In genomic region chr12:127125607-127126259, GRCh38 we compare ENCODE assay signal across 8 cellular contexts.
DNase-seq lines count a peak whose midpoint lies in the region; ATAC-seq, FAIRE-seq and TF ChIP-seq lines count a peak whose summit lies in the region.

No MANE protein-coding gene starts in this region.

- peak; percentile 90 for DNase-seq in EL
- peak; percentile 80 to 89 (median 84) for DNase-seq in K562 (ENCODE audit: extremely low read depth in 1 of 4, low spot score in 3 of 4)
- peak; percentile 35 to 49 for DNase-seq in stimulated activated CD4-positive, alpha-beta T cell treated with anti-CD3 and anti-CD28 coated beads, Interleukin-2, amount 100 ng/mL, for 24 hours
- DNase-seq in NCI-H524 treated with DMSO at 0.1 percent for 48 hours (lab: John Stamatoyannopoulos, UW), result no peak
- DNase-seq in NCI-H2171 (lab: John Stamatoyannopoulos, UW), result no peak
- no peak for DNase-seq in ureter (ENCODE audit: low spot score)

- H3K9me3 ChIP-seq in K562 (replicated peaks; ENCODE audit: control insufficient read depth, insufficient read depth, low read depth, low read length), result no peaks in the 10 kb centered on the region

- H3K4me1 ChIP-seq in K562 (replicated peaks in 1 of 2; ENCODE audit: control insufficient read depth in 2 of 2, insufficient read depth in 2 of 2, low read length in 2 of 2), result peaks cover 7 to 14% of the 10 kb centered on the region in 2 experiments; a peak in 3 of 5 replicates

- intact Hi-C loops in K562 (cut with micrococcal nuclease), result no loop called here

- no peaks in the 10 kb centered on the region for H3K9me1 ChIP-seq in K562 (ENCODE audit: control insufficient read depth, insufficient read depth, low read length)

- 0 out of 2 replicates have a peak overlapping the region, but pooled peaks have one; percentile 13 for H2AFZ ChIP-seq in K562 (ENCODE audit: low read depth, low read length)

- 5% methylated on average over 3 of the region's 3 CpGs for WGBS in K562 (ENCODE audit: insufficient coverage, low coverage, missing lambda C conversion rate)

- peak; percentile 100 for FAIRE-seq in K562 (lab: Jason Lieb, UNC)

- no peak overlapping the region for H3K4me3 ChIP-seq in K562

- peaks cover 2% of the 10 kb centered on the region; the same call in 2 of the 3 replicates for H3K79me2 ChIP-seq in K562 (ENCODE audit: control insufficient read depth, insufficient read depth, low read length)

- peak overlapping the region in 1 of 2 experiments; percentile 15; a peak in 1 of 4 replicates for H3K9ac ChIP-seq in K562 (ENCODE audit: insufficient read depth in 1 of 2, low read depth in 2 of 2, low read length in 2 of 2)

- CTCF ChIA-PET in K562 (lab: Yijun Ruan, JAX; ENCODE audit: low intra/inter-chr PET ratio), result no interaction called here

- H3K27me3 ChIP-seq in K562 (ENCODE audit: control insufficient read depth in 2 of 2, insufficient read depth in 2 of 2, low read length in 2 of 2), result no peaks in the 10 kb centered on the region

- 0 out of 2 replicates have a peak, but pooled peaks cover 3% of the 10 kb centered on the region for H4K20me1 ChIP-seq in K562 (replicated peaks; ENCODE audit: control insufficient read depth, insufficient read depth, low read length)

- no peak for TF ChIP-seq RAD21 in K562 (CRISPR knock-in tag; conservative IDR thresholded peaks at IDR 0.05 in 1 of 2, IDR thresholded peaks at IDR 0.05 in 1 of 2)

- H3K36me3 ChIP-seq in K562 (ENCODE audit: control insufficient read depth, insufficient read depth, low read length), result peaks cover 36% of the 10 kb centered on the region; the same call in 2 of the 3 replicates

- in situ Hi-C loops in K562 (cut with MboI), result no loop called here

- POLR2A ChIA-PET in K562 (lab: Yijun Ruan, JAX), result interaction anchor here (0.6 to 1.0 kb wide), 3 partner anchors 12 to 65 kb away, joined by 3 read pairs; no protein-coding TSS in a partner anchor

- peak overlapping the region; percentile 50 for H3K4me2 ChIP-seq in K562 (ENCODE audit: insufficient read depth, low read length)

- peak; percentile 74 for TF ChIP-seq EP300 in K562 (IDR thresholded peaks at IDR 0.05; ENCODE audit: low read length)

- TF ChIP-seq POLR2A in K562 (conservative IDR thresholded peaks at IDR 0.05), result no peak

- peak overlapping the region; percentile 69 for H3K27ac ChIP-seq in K562 (ENCODE audit: extremely low read depth, low read depth, low read length)

- TF ChIP-seq CTCF in K562 (IDR thresholded peaks at IDR 0.05 in 2 of 3, conservative IDR thresholded peaks at IDR 0.05 in 1 of 3; ENCODE audit: insufficient read depth in 2 of 3, low read depth in 1 of 3, low read length in 3 of 3), result no peak

- ATAC-seq in GM21367 (IDR thresholded peaks at IDR 0.05; ENCODE audit: unreplicated experiment) (peak; percentile 72), HG03520 (IDR thresholded peaks at IDR 0.05; ENCODE audit: unreplicated experiment) (peak; percentile 87), K562 (peak; percentile 97)

- BruUV-seq in K562 (replicated peaks; lab: Mats Ljungman, UMichigan), result no TSS peak

TF ChIP-seq in K562, 482 proteins besides CTCF, POLR2A, EP300 and RAD21 (continues in another document):
- TF ChIP-seq BCL6 (CRISPR knock-in tag; IDR thresholded peaks at IDR 0.05) (no peak), TRIM24 (IDR thresholded peaks at IDR 0.05) (peak; percentile 38 to 65; a peak in 3 of 4 replicates), ZNF518B (CRISPR knock-in tag; IDR thresholded peaks at IDR 0.05) (no peak), CREB3 (tag; conservative IDR thresholded peaks at IDR 0.05; ENCODE audit: low read depth) (no peak), HNRNPH1 (optimal IDR thresholded peaks at IDR 0.05; ENCODE audit: low read depth, low read length) (no peak), ETV1 (tag; conservative IDR thresholded peaks at IDR 0.05; ENCODE audit: low read depth) (0 out of 2 replicates have a peak, but pooled peaks have one; percentile 48), NCOA1 (IDR thresholded peaks at IDR 0.05; ENCODE audit: low read depth) (peak; percentile 39; the same call in 1 of the 2 replicates), HDAC6 (IDR thresholded peaks at IDR 0.05; ENCODE audit: low read depth, low read length) (no peak), BRF1 (IDR thresholded peaks at IDR 0.05; ENCODE audit: borderline replicate concordance, extremely low read depth, insufficient read length) (no peak), TAF1 (IDR thresholded peaks at IDR 0.05; ENCODE audit: control insufficient read depth, extremely low read depth, insufficient read depth, low read length, severe bottlenecking) (no peak), RCOR1 (IDR thresholded peaks at IDR 0.05; ENCODE audit: borderline replicate concordance in 1 of 2, low read depth in 2 of 2, low read length in 2 of 2) (peak in 1 of 2 experiments; percentile 83; a peak in 1 of 4 replicates), ZBTB43 (CRISPR knock-in tag; IDR thresholded peaks at IDR 0.05) (no peak), KDM1A (IDR thresholded peaks at IDR 0.05) (peak in 1 of 2 experiments; percentile 83; a peak in 3 of 4 replicates), ZNF12 (CRISPR knock-in tag; IDR thresholded peaks at IDR 0.05) (no peak), ELF1 (tag; IDR thresholded peaks at IDR 0.05) (no peak), ATF4 (CRISPR knock-in tag; IDR thresholded peaks at IDR 0.05) (no peak), NR4A1 (CRISPR knock-in tag; IDR thresholded peaks at IDR 0.05) (no peak), NR4A1 (tag; IDR thresholded peaks at IDR 0.05) (no peak), BRD4 (IDR thresholded peaks at IDR 0.05) (no peak), ZBTB8A (IDR thresholded peaks at IDR 0.05; ENCODE audit: partially characterized antibody) (no peak), KDM2B (CRISPR knock-in tag; IDR thresholded peaks at IDR 0.05) (no peak), RB1 (IDR thresholded peaks at IDR 0.05; ENCODE audit: low read depth) (no peak), HNRNPLL (IDR thresholded peaks at IDR 0.05; ENCODE audit: low read depth, low read length, poor library complexity, severe bottlenecking) (no peak), NFRKB (IDR thresholded peaks at IDR 0.05; ENCODE audit: low read depth) (no peak), HNRNPL (IDR thresholded peaks at IDR 0.05; ENCODE audit: low read depth, low read length) (no peak), SAP30 (IDR thresholded peaks at IDR 0.05; ENCODE audit: borderline replicate concordance, insufficient read depth, low read depth, low read length, poor library complexity, severe bottlenecking) (no peak), LCOR (CRISPR knock-in tag; IDR thresholded peaks at IDR 0.05) (0 out of 2 replicates have a peak, but pooled peaks have one; percentile 20), GTF2E2 (tag; IDR thresholded peaks at IDR 0.05) (no peak), FOXK2 (conservative IDR thresholded peaks at IDR 0.05 in 1 of 2, IDR thresholded peaks at IDR 0.05 in 1 of 2; ENCODE audit: low read depth in 2 of 2) (peak; percentile 86 to 91; a peak in 3 of 4 replicates)

Comparison
In these comparisons a context has a peak if more than half of its experiments do, and no peak if none do; other contexts are left out.
1. DNase-seq: peak in EL (single experiment), K562 (4 of 4) and stimulated activated CD4-positive, alpha-beta T cell treated with anti-CD3 and anti-CD28 coated beads, Interleukin-2, amount 100 ng/mL, for 24 hours (2 of 2); none in NCI-H524 treated with DMSO at 0.1 percent for 48 hours (single experiment), NCI-H2171 (single experiment) and ureter (single experiment).
2. Peak in every context shown above with its lines, with median percentiles within 50 percentile points of each other: ATAC-seq.